1 cellular context compared by ENCODE assay signal in the genomic region with DNA sequence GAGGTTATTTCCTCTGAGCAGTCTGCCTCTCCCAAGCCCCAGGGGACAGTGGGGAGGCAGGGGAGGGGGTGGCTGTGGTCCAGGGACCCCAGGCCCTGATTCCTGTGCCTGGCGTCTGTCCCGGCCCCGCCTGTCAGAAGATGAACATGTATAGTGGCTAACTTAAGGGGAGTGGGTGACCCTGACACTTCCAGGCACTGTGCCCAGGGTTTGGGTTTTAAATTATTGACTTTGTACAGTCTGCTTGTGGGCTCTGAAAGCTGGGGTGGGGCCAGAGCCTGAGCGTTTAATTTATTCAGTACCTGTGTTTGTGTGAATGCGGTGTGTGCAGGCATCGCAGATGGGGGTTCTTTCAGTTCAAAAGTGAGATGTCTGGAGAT.
TF ChIP-seq lines count a peak whose summit lies in the region.

No MANE protein-coding gene starts in this region.

TF ChIP-seq in GM12878, 131 proteins besides CTCF, POLR2A, EP300 and RAD21:
- TF ChIP-seq BHLHE40 (IDR thresholded peaks at IDR 0.05; ENCODE audit: borderline replicate concordance in 1 of 2, low read depth in 2 of 2, low read length in 1 of 2) (no peak), MYC (IDR thresholded peaks at IDR 0.05; ENCODE audit: insufficient read depth, insufficient read length, insufficient replicate concordance, low read length, severe bottlenecking) (no peak), NFIC (IDR thresholded peaks at IDR 0.05; ENCODE audit: low read depth, low read length) (no peak), BCL3 (IDR thresholded peaks at IDR 0.05; ENCODE audit: borderline replicate concordance, insufficient read depth, low read depth, low read length, poor library complexity, severe bottlenecking) (no peak), USF2 (IDR thresholded peaks at IDR 0.05; ENCODE audit: borderline replicate concordance, low read depth, low read length) (no peak), RELB (IDR thresholded peaks at IDR 0.05; ENCODE audit: low read depth) (no peak; the same call in 1 of the 2 replicates), YY1 (IDR thresholded peaks at IDR 0.05; ENCODE audit: low read depth, low read length) (no peak), ZNF274 (IDR thresholded peaks at IDR 0.05; ENCODE audit: insufficient read depth, insufficient read length) (no peak)
TF ChIP-seq in GM12878: peak in this region for 0.
